In the genomic region with DNA sequence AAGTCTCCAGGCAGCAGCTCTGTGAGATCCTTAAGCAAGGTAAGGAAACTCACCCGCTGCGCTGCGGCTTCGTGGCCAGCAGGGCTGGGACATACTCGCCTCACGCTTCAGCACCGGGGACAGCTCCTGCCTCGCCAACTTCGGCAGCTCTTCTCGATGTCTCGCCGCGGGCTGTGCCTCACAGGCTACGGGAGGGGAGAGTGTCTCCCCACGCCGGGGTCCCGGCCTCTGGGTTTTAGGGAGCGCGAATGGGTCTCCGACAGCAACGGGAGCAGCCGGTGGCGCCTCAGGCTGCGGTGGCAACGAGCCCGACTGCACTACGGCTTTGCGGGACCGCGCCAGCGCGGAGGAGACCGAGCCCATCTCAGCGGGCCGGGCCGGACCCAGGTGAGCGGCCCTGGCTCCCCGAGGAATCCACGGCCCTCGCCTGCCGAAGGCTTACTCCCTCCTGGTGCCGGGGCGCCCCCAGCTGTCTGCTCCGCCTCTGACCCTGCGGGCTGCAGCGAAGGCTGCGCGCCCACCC, we compare ENCODE assay signal across 8 cellular contexts.
DNase-seq lines count a peak whose midpoint lies in the region; ATAC-seq and TF ChIP-seq lines count a peak whose summit lies in the region.

No MANE protein-coding gene starts in this region.

- peak; percentile 76 for ATAC-seq in GM19324 (IDR thresholded peaks at IDR 0.05; ENCODE audit: low FRiP score, unreplicated experiment)
- no peak for ATAC-seq in GM18505 (IDR thresholded peaks at IDR 0.05; ENCODE audit: unreplicated experiment)

- no peak overlapping the region for H4K8ac ChIP-seq in mesenchymal stem cell (ENCODE audit: low read length)

- peaks cover 18% of the 10 kb centered on the region for H3K9me3 ChIP-seq in mesenchymal stem cell (ENCODE audit: control insufficient read depth, low read length)

- TF ChIP-seq POLR2A in GM18505 (IDR thresholded peaks at IDR 0.05; ENCODE audit: borderline replicate concordance, extremely low read depth, insufficient read depth, insufficient read length), result no peak

- H3K4me3 ChIP-seq in mesenchymal stem cell (ENCODE audit: insufficient read depth in 1 of 2, low read depth in 1 of 2, low read length in 2 of 2), result no peak overlapping the region

- peaks cover 5% of the 10 kb centered on the region for H3K4me1 ChIP-seq in mesenchymal stem cell (ENCODE audit: control insufficient read depth, insufficient read depth, low read depth, low read length)

- H2AK5ac ChIP-seq in mesenchymal stem cell (ENCODE audit: low read length, severe bottlenecking), result no peak overlapping the region

- DNase-seq in AG08396 (ENCODE audit: low spot score) (peak; percentile 87), NCI-H1092 treated with DMSO at 0.1 percent for 48 hours (lab: John Stamatoyannopoulos, UW) (peak; percentile 30), mesenchymal stem cell (peak; percentile 81)
- DNase-seq in activated CD4-positive, alpha-beta T cell treated with anti-CD3 and anti-CD28 coated beads, Interleukin-2, amount 50 U/mL, for 4 hours, result peak; percentile 14 to 26
- DNase-seq in effector CD8-positive, alpha-beta T cell (lab: John Stamatoyannopoulos, UW), result peak; percentile 14
- DNase-seq in stimulated activated CD8-positive, alpha-beta memory T cell treated with anti-CD3 and anti-CD28 coated beads, Interleukin-15, amount 100 ng/mL, for 48 hours (ENCODE audit: low read depth in 2 of 2), result peak; percentile 42 to 45

- peak overlapping the region in 1 of 2 experiments; percentile 61 for H3K23ac ChIP-seq in mesenchymal stem cell (ENCODE audit: low read length in 2 of 2)

- H2BK120ac ChIP-seq in mesenchymal stem cell (ENCODE audit: low read depth, low read length), result no peak overlapping the region

- H3K4me2 ChIP-seq in mesenchymal stem cell (ENCODE audit: low read length, poor library complexity, severe bottlenecking), result peak overlapping the region; percentile 42

- peaks cover 35 to 39% of the 10 kb centered on the region in 2 experiments for H3K27me3 ChIP-seq in mesenchymal stem cell (ENCODE audit: control insufficient read depth in 1 of 2, insufficient read depth in 1 of 2, low read length in 2 of 2)

- no peaks in the 10 kb centered on the region for H3K36me3 ChIP-seq in mesenchymal stem cell (ENCODE audit: control insufficient read depth in 1 of 2, insufficient read depth in 2 of 2, low read depth in 1 of 2, low read length in 2 of 2)

- WGBS in mesenchymal stem cell, result 2% methylated on average over 48 of the region's 48 CpGs

- no peak overlapping the region for H2BK12ac ChIP-seq in mesenchymal stem cell (ENCODE audit: low read length in 2 of 2)

- no peak overlapping the region for H3K14ac ChIP-seq in mesenchymal stem cell (ENCODE audit: low read length in 2 of 2)

- no peak overlapping the region for H2BK15ac ChIP-seq in mesenchymal stem cell (ENCODE audit: low read depth, poor library complexity, severe bottlenecking)

- no peaks in the 10 kb centered on the region for H3K79me1 ChIP-seq in mesenchymal stem cell (replicated peaks; ENCODE audit: low read length, poor library complexity, severe bottlenecking)

- H3K9ac ChIP-seq in mesenchymal stem cell (ENCODE audit: low read length), result no peak overlapping the region

- H4K91ac ChIP-seq in mesenchymal stem cell (ENCODE audit: low read length), result no peak overlapping the region

- H3K27ac ChIP-seq in mesenchymal stem cell (ENCODE audit: low read length, poor library complexity, severe bottlenecking), result no peak overlapping the region

- H2BK5ac ChIP-seq in mesenchymal stem cell (ENCODE audit: low read depth, low read length, poor library complexity, severe bottlenecking), result no peak overlapping the region

- no peak overlapping the region for H3K4ac ChIP-seq in mesenchymal stem cell (ENCODE audit: low read depth in 1 of 2, low read length in 2 of 2)

- H3K18ac ChIP-seq in mesenchymal stem cell (ENCODE audit: low read depth in 1 of 2, low read length in 2 of 2), result no peak overlapping the region

- no peak overlapping the region for H2AFZ ChIP-seq in mesenchymal stem cell (ENCODE audit: low read depth, low read length)

Comparison
In these comparisons a context has a peak if more than half of its experiments do, and no peak if none do; other contexts are left out.
1. DNase-seq: peak in every context shown above with its lines; median percentile 87 in AG08396; 81 in mesenchymal stem cell; 44 in stimulated activated CD8-positive, alpha-beta memory T cell treated with anti-CD3 and anti-CD28 coated beads, Interleukin-15, amount 100 ng/mL, for 48 hours; 30 in NCI-H1092 treated with DMSO at 0.1 percent for 48 hours; 20 in activated CD4-positive, alpha-beta T cell treated with anti-CD3 and anti-CD28 coated beads, Interleukin-2, amount 50 U/mL, for 4 hours; 14 in effector CD8-positive, alpha-beta T cell.